Comparison of ENCODE assay signal across 27 cellular contexts in the genomic region with DNA sequence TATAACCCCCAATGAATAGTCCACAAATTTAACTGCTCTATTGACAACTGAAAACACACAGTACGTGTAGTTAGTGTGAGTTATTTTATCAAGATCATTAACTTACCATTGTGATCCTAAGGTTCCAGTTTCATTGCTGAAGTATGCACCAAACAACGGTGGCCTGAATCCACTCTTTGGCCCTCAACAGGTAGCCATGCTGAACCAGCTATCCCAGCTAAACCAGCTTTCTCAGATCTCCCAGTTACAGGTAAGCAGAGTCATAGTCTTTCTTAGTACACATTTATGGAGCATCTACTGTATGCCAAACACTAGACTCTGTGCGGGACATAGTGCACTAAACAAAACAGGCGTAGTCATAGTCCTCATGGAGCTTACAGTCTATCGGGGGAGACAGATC. TPM values are rescaled to one million over a fixed set of nuclear protein-coding genes. Genes with fewer than 3 reads are reported as not detected.
"Had no signal": no experiment of that assay in that cellular context is flagged by ENCODE, and none has a peak within 500 bp of the region (broad histone marks: within the 10 kb centered on the region; RNA-seq: fewer than 3 reads in every experiment).

No MANE protein-coding gene starts in this region.

- H3K4me3 Mint-ChIP-seq: naive thymus-derived CD4-positive, alpha-beta T cell had no signal

- H3K4me1 ChIP-seq: colonic mucosa, gastrocnemius medialis, heart right ventricle, left lung had no signal

- ATAC-seq: gastrocnemius medialis; heart right ventricle; left cardiac atrium; left lung; left ventricle myocardium superior; lower lobe of right lung; naive thymus-derived CD4-positive, alpha-beta T cell had no signal

- H3K4me3 ChIP-seq: colonic mucosa, dorsolateral prefrontal cortex, esophagus squamous epithelium, gastrocnemius medialis, heart right ventricle, left lung, lower lobe of right lung had no signal

- H3K9me3 ChIP-seq: colonic mucosa, esophagus squamous epithelium, gastrocnemius medialis, heart right ventricle, left lung, lower lobe of right lung had no signal

- H3K27me3 ChIP-seq: colonic mucosa, dorsolateral prefrontal cortex, esophagus squamous epithelium, gastrocnemius medialis, heart right ventricle, left lung had no signal

- DNase-seq: colonic mucosa; dermis blood vessel endothelial cell; dorsolateral prefrontal cortex; effector CD4-positive, alpha-beta T cell; effector memory CD4-positive, alpha-beta T cell; esophagus squamous epithelium; foreskin fibroblast; foreskin melanocyte; gastrocnemius medialis; glutamatergic neuron; head of caudate nucleus; heart right ventricle; hippocampal formation; left cardiac atrium; left lung; left ventricle myocardium superior; lower lobe of right lung; mesendoderm; midbrain; naive thymus-derived CD4-positive, alpha-beta T cell had no signal

- H3K27me3 Mint-ChIP-seq: naive thymus-derived CD4-positive, alpha-beta T cell had no signal

- FAIRE-seq: endothelial cell of umbilical vein, islet of Langerhans, keratinocyte had no signal

- H3K27ac ChIP-seq: colonic mucosa, dorsolateral prefrontal cortex, esophagus squamous epithelium, gastrocnemius medialis, heart right ventricle, left lung, lower lobe of right lung had no signal

RNA-seq across cellular contexts. Expression of a gene that starts 40.3 kb away (rescaled TPM):
- total RNA-seq: endothelial cell of umbilical vein, epithelial cell of proximal tubule, kidney epithelial cell, left cardiac atrium, left ventricle myocardium superior, lower leg skin, lung microvascular endothelial cell had no signal
- polyA plus RNA-seq: naive thymus-derived CD4-positive, alpha-beta T cell had no signal
